ENCODE assay signal across 2 cellular contexts in the genomic region with DNA sequence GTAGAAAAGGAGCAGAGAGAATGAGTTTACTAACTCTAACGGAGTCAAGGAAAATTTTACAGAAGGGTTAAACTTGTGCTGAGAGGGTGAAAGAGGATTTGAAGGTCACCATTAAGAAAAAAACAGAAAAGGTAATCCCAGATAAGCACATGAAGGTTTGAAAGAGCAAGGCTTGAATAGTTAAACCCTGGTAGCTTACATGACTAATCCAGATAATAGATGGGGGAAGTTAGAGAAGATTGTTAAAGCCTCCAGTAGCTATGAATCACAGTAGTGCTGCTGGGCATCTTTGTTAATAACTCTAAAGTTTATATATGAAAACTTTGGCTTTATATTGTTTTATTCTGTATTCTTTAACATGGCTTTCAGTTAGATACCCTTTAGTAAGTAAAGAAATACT.
TF ChIP-seq lines count a peak whose summit lies in the region.

No MANE protein-coding gene starts in this region.

TF ChIP-seq in GM23338, 12 proteins besides CTCF, POLR2A, EP300 and RAD21 (continued from another document):
- TF ChIP-seq, protein P1, sequence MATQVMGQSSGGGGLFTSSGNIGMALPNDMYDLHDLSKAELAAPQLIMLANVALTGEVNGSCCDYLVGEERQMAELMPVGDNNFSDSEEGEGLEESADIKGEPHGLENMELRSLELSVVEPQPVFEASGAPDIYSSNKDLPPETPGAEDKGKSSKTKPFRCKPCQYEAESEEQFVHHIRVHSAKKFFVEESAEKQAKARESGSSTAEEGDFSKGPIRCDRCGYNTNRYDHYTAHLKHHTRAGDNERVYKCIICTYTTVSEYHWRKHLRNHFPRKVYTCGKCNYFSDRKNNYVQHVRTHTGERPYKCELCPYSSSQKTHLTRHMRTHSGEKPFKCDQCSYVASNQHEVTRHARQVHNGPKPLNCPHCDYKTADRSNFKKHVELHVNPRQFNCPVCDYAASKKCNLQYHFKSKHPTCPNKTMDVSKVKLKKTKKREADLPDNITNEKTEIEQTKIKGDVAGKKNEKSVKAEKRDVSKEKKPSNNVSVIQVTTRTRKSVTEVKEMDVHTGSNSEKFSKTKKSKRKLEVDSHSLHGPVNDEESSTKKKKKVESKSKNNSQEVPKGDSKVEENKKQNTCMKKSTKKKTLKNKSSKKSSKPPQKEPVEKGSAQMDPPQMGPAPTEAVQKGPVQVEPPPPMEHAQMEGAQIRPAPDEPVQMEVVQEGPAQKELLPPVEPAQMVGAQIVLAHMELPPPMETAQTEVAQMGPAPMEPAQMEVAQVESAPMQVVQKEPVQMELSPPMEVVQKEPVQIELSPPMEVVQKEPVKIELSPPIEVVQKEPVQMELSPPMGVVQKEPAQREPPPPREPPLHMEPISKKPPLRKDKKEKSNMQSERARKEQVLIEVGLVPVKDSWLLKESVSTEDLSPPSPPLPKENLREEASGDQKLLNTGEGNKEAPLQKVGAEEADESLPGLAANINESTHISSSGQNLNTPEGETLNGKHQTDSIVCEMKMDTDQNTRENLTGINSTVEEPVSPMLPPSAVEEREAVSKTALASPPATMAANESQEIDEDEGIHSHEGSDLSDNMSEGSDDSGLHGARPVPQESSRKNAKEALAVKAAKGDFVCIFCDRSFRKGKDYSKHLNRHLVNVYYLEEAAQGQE (IDR thresholded peaks at IDR 0.05; ENCODE audit: unreplicated experiment) = no peak
- TF ChIP-seq POLR2AphosphoS5 (IDR thresholded peaks at IDR 0.05; ENCODE audit: low read depth) = no peak
- no peak for TF ChIP-seq EZH2phosphoT487 (IDR thresholded peaks at IDR 0.05; ENCODE audit: unreplicated experiment)
- TF ChIP-seq NANOG (IDR thresholded peaks at IDR 0.05; ENCODE audit: borderline replicate concordance) = no peak
- TF ChIP-seq ZNF331 (CRISPR knock-in tag; IDR thresholded peaks at IDR 0.05; ENCODE audit: low read depth) = no peak
- TF ChIP-seq ZNF114 (CRISPR knock-in tag; IDR thresholded peaks at IDR 0.05) = no peak
- no peak for TF ChIP-seq JUNB (IDR thresholded peaks at IDR 0.05; ENCODE audit: unreplicated experiment)
- TF ChIP-seq CREB1 (CRISPR knock-in tag; IDR thresholded peaks at IDR 0.05; ENCODE audit: low read depth) = no peak
- TF ChIP-seq STAT1 (IDR thresholded peaks at IDR 0.05; ENCODE audit: unreplicated experiment) = no peak
- TF ChIP-seq, protein P2, sequence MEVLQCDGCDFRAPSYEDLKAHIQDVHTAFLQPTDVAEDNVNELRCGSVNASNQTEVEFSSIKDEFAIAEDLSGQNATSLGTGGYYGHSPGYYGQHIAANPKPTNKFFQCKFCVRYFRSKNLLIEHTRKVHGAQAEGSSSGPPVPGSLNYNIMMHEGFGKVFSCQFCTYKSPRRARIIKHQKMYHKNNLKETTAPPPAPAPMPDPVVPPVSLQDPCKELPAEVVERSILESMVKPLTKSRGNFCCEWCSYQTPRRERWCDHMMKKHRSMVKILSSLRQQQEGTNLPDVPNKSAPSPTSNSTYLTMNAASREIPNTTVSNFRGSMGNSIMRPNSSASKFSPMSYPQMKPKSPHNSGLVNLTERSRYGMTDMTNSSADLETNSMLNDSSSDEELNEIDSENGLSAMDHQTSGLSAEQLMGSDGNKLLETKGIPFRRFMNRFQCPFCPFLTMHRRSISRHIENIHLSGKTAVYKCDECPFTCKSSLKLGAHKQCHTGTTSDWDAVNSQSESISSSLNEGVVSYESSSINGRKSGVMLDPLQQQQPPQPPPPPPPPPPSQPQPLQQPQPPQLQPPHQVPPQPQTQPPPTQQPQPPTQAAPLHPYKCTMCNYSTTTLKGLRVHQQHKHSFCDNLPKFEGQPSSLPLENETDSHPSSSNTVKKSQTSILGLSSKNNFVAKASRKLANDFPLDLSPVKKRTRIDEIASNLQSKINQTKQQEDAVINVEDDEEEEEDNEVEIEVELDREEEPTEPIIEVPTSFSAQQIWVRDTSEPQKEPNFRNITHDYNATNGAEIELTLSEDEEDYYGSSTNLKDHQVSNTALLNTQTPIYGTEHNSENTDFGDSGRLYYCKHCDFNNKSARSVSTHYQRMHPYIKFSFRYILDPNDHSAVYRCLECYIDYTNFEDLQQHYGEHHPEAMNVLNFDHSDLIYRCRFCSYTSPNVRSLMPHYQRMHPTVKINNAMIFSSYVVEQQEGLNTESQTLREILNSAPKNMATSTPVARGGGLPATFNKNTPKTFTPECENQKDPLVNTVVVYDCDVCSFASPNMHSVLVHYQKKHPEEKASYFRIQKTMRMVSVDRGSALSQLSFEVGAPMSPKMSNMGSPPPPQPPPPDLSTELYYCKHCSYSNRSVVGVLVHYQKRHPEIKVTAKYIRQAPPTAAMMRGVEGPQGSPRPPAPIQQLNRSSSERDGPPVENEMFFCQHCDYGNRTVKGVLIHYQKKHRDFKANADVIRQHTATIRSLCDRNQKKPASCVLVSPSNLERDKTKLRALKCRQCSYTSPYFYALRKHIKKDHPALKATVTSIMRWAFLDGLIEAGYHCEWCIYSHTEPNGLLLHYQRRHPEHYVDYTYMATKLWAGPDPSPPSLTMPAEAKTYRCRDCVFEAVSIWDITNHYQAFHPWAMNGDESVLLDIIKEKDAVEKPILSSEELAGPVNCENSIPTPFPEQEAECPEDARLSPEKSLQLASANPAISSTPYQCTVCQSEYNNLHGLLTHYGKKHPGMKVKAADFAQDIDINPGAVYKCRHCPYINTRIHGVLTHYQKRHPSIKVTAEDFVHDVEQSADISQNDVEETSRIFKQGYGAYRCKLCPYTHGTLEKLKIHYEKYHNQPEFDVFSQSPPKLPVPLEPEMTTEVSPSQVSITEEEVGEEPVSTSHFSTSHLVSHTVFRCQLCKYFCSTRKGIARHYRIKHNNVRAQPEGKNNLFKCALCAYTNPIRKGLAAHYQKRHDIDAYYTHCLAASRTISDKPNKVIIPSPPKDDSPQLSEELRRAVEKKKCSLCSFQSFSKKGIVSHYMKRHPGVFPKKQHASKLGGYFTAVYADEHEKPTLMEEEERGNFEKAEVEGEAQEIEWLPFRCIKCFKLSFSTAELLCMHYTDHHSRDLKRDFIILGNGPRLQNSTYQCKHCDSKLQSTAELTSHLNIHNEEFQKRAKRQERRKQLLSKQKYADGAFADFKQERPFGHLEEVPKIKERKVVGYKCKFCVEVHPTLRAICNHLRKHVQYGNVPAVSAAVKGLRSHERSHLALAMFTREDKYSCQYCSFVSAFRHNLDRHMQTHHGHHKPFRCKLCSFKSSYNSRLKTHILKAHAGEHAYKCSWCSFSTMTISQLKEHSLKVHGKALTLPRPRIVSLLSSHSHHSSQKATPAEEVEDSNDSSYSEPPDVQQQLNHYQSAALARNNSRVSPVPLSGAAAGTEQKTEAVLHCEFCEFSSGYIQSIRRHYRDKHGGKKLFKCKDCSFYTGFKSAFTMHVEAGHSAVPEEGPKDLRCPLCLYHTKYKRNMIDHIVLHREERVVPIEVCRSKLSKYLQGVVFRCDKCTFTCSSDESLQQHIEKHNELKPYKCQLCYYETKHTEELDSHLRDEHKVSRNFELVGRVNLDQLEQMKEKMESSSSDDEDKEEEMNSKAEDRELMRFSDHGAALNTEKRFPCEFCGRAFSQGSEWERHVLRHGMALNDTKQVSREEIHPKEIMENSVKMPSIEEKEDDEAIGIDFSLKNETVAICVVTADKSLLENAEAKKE (CRISPR knock-in tag; IDR thresholded peaks at IDR 0.05) = no peak

TF ChIP-seq in SK-N-SH, 30 proteins besides CTCF, POLR2A, EP300 and RAD21 (continued from another document):
- TF ChIP-seq, protein P3, sequence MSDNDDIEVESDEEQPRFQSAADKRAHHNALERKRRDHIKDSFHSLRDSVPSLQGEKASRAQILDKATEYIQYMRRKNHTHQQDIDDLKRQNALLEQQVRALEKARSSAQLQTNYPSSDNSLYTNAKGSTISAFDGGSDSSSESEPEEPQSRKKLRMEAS (IDR thresholded peaks at IDR 0.05; ENCODE audit: low read depth) = no peak
- no peak for TF ChIP-seq SMC3 (IDR thresholded peaks at IDR 0.05; ENCODE audit: low read depth, low read length)
